ENCODE assay signal across 10 cellular contexts in genomic region chr15:62118446-62118964, GRCh38. TPM values are rescaled to one million over a fixed set of nuclear protein-coding genes. Genes with fewer than 3 reads are reported as not detected.
DNase-seq lines count a peak whose midpoint lies in the region; ATAC-seq and TF ChIP-seq lines count a peak whose summit lies in the region.
"Had no signal": no experiment of that assay in that cellular context is flagged by ENCODE, and none has a peak within 500 bp of the region (broad histone marks: within the 10 kb centered on the region; RNA-seq: fewer than 3 reads in every experiment).

No MANE protein-coding gene starts in this region.

- H3K27me3 ChIP-seq in ACC112 (ENCODE audit: insufficient read depth, low read length) (no peaks in the 10 kb centered on the region), HCT116 (ENCODE audit: insufficient read depth, low read length) (no peaks in the 10 kb centered on the region), brain microvascular endothelial cell (replicated peaks) (no peaks in the 10 kb centered on the region)

- H3K27ac ChIP-seq in ACC112 (ENCODE audit: low read depth, low read length) (peak overlapping the region; percentile 86), HCT116 (ENCODE audit: low read depth, low read length) (no peak overlapping the region), brain microvascular endothelial cell (peak overlapping the region; percentile 69), mesodermal cell (ENCODE audit: low read depth, low read length, severe bottlenecking) (peak overlapping the region; percentile 70)

- BruUV-seq in HCT116 (replicated peaks; lab: Mats Ljungman, UMichigan): no TSS peak

- no peaks in the 10 kb centered on the region for H3K9me3 ChIP-seq in HCT116 (ENCODE audit: control insufficient read depth in 1 of 2, insufficient read depth in 1 of 2, low read depth in 1 of 2, low read length in 2 of 2)
- no peaks in the 10 kb centered on the region for H3K9me3 ChIP-seq in mesodermal cell (ENCODE audit: control insufficient read depth, low read length)

- H2AFZ ChIP-seq in ACC112 (ENCODE audit: low read length, unreplicated experiment): no peak overlapping the region
- H2AFZ ChIP-seq in HCT116 (ENCODE audit: low read depth, low read length, poor library complexity, severe bottlenecking): no peak overlapping the region

- H3K4me3 ChIP-seq in ACC112 (ENCODE audit: low read depth, low read length) (no peak overlapping the region), HCT116 (replicated peaks in 1 of 2; ENCODE audit: low read depth in 1 of 2, low read length in 2 of 2) (no peak overlapping the region), brain microvascular endothelial cell (ENCODE audit: low read depth, low read length) (no peak overlapping the region), mesodermal cell (ENCODE audit: extremely low read depth, insufficient read depth, low read length, poor library complexity, severe bottlenecking) (no peak overlapping the region)

- DNase-seq in HCT116 (ENCODE audit: low read depth, low spot score): no peak
- DNase-seq in brain microvascular endothelial cell: no peak
- DNase-seq in effector CD4-positive, alpha-beta T cell: no peak
- no peak for DNase-seq in stimulated activated CD4-positive, alpha-beta T cell treated with anti-CD3 and anti-CD28 coated beads, Interleukin-4, amount 100 ng/mL, for 4 hours
- DNase-seq in NCI-H2029 (lab: John Stamatoyannopoulos, UW): no peak
- DNase-seq in midbrain (lab: John Stamatoyannopoulos, UW): no peak
- DNase-seq: COR-L47 had no signal

- CTCF ChIA-PET in HCT116 (lab: Charles Lee): interaction anchor here (1.3 kb wide), 1 partner anchor 284 kb away, joined by 5 read pairs; no protein-coding TSS in a partner anchor

- intact Hi-C loops in HCT116 (cut with micrococcal nuclease): no loop called here

- TF ChIP-seq RAD21 in HCT116 (IDR thresholded peaks at IDR 0.05; ENCODE audit: low read depth): no peak

- H3K9me2 ChIP-seq in HCT116 (ENCODE audit: insufficient read depth): no peaks in the 10 kb centered on the region

- H3K4me1 ChIP-seq in ACC112 (ENCODE audit: control insufficient read depth, insufficient read depth, low read length, unreplicated experiment) (peaks cover 22% of the 10 kb centered on the region), HCT116 (ENCODE audit: control insufficient read depth in 1 of 2, insufficient read depth in 2 of 2, low read length in 2 of 2) (peaks cover 0 to 8% of the 10 kb centered on the region in 2 experiments; a peak in 2 of 4 replicates), mesodermal cell (ENCODE audit: control insufficient read depth, insufficient read depth, low read length, poor library complexity, severe bottlenecking) (peaks cover 4% of the 10 kb centered on the region)

- H3K4me2 ChIP-seq in HCT116 (ENCODE audit: low read length): peak overlapping the region; percentile 26; the same call in 1 of the 2 replicates

- no peak overlapping the region for H3K9ac ChIP-seq in HCT116 (ENCODE audit: low read length)

- TF ChIP-seq POLR2A in HCT116 (IDR thresholded peaks at IDR 0.05; ENCODE audit: borderline replicate concordance, extremely low read depth, insufficient read depth, insufficient read length): no peak

- RAD21 ChIA-PET in HCT116 (lab: Charles Lee; ENCODE audit: low non-redundant PET in 1 of 2, low total read pairs in 2 of 2, uncharacterized antibody in 2 of 2, unreplicated experiment in 2 of 2): no interaction called here

- H4K20me1 ChIP-seq in HCT116 (ENCODE audit: insufficient read depth): no peaks in the 10 kb centered on the region

- no peaks in the 10 kb centered on the region for H3K79me2 ChIP-seq in ACC112 (ENCODE audit: control insufficient read depth, insufficient read depth, low read length, unreplicated experiment)
- H3K79me2 ChIP-seq in HCT116 (ENCODE audit: insufficient read depth, low read length): no peaks in the 10 kb centered on the region

- H3K36me3 ChIP-seq in ACC112 (ENCODE audit: insufficient read depth, low read length) (no peaks in the 10 kb centered on the region), HCT116 (ENCODE audit: control insufficient read depth in 1 of 2, insufficient read depth in 2 of 2, low read length in 2 of 2) (no peaks in the 10 kb centered on the region), brain microvascular endothelial cell (replicated peaks) (no peaks in the 10 kb centered on the region), mesodermal cell (ENCODE audit: control insufficient read depth, insufficient read depth, low read length) (no peaks in the 10 kb centered on the region)

- in situ Hi-C loops in brain microvascular endothelial cell (cut with HindIII; ENCODE audit: low pct_ligation_motif_present, low sequenced_read_pairs): no loop called here

- TF ChIP-seq CTCF in HCT116 (IDR thresholded peaks at IDR 0.05 in 2 of 3, conservative IDR thresholded peaks at IDR 0.05 in 1 of 3; ENCODE audit: borderline replicate concordance in 1 of 3, insufficient read depth in 1 of 3, low read depth in 2 of 3, low read length in 2 of 3): no peak
- no peak for TF ChIP-seq CTCF in brain microvascular endothelial cell (IDR thresholded peaks at IDR 0.05; ENCODE audit: low read depth, low read length, missing control alignments)

- 99 to 100% methylated on average over 5 to 8 of the region's 8 CpGs for WGBS in mesodermal cell (ENCODE audit: insufficient coverage in 2 of 2), 2 experiments

- ATAC-seq in HCT116: no peak

- POLR2A ChIA-PET in HCT116 (lab: Charles Lee): interaction anchor here (0.5 kb wide), 1 partner anchor 1030 kb away, joined by 4 read pairs; no protein-coding TSS in a partner anchor

TF ChIP-seq in HCT116, 20 proteins besides CTCF, POLR2A, EP300 and RAD21 (continues in another document):
- no peak for TF ChIP-seq SP1 (IDR thresholded peaks at IDR 0.05; ENCODE audit: low read depth)
- TF ChIP-seq ZFX (IDR thresholded peaks at IDR 0.05): no peak
- no peak for TF ChIP-seq YY1 (IDR thresholded peaks at IDR 0.05; ENCODE audit: extremely low read depth, insufficient replicate concordance, low read depth, low read length)
- no peak for TF ChIP-seq POLR2AphosphoS5 (IDR thresholded peaks at IDR 0.05; ENCODE audit: low read depth, low read length)
- TF ChIP-seq MAX (IDR thresholded peaks at IDR 0.05): no peak
- TF ChIP-seq TCF7L2 (IDR thresholded peaks at IDR 0.05; ENCODE audit: borderline replicate concordance, extremely low read depth, insufficient read depth, insufficient read length): no peak
- no peak for TF ChIP-seq REST (IDR thresholded peaks at IDR 0.05; ENCODE audit: low read depth)
- TF ChIP-seq CBX3 (IDR thresholded peaks at IDR 0.05; ENCODE audit: low read depth): no peak
- TF ChIP-seq SRF (IDR thresholded peaks at IDR 0.05; ENCODE audit: low read depth): no peak
- TF ChIP-seq EGR1 (IDR thresholded peaks at IDR 0.05; ENCODE audit: low read depth): no peak
- no peak for TF ChIP-seq ZBTB33 (IDR thresholded peaks at IDR 0.05; ENCODE audit: extremely low read depth, insufficient replicate concordance, low read length)

RNA-seq across cellular contexts. Expression of gene C2CD4B, which starts 46.6 kb away (rescaled TPM):
- not detected for total RNA-seq in HCT116 (2021; ENCODE audit: unreplicated experiment)
- polyA plus RNA-seq in HCT116 (2012): not detected in 2 replicates
- 0.74 TPM for polyA plus RNA-seq in mesodermal cell (2013, experiment 1 of 2)
- polyA plus RNA-seq in mesodermal cell (2013, experiment 2 of 2): 0.25 TPM
- polyA plus RNA-seq: IgD-negative memory B cell had no signal

RNA-seq across cellular contexts. Expression of gene C2CD4A, which starts 51.7 kb away (rescaled TPM):
- total RNA-seq in HCT116 (2021; ENCODE audit: unreplicated experiment): not detected
- polyA plus RNA-seq in HCT116 (2012): not detected in 2 replicates
- polyA plus RNA-seq in mesodermal cell (2013, experiment 1 of 2): not detected
- not detected for polyA plus RNA-seq in mesodermal cell (2013, experiment 2 of 2)
- polyA plus RNA-seq: IgD-negative memory B cell had no signal

RNA-seq across cellular contexts. Expression of gene VPS13C, which starts 58.3 kb away (rescaled TPM):
- 18.6 TPM for total RNA-seq in HCT116 (2021; ENCODE audit: unreplicated experiment)
- polyA plus RNA-seq in HCT116 (2012): 4.1 and 5.0 TPM in 2 replicates
- polyA plus RNA-seq in mesodermal cell (2013, experiment 1 of 2): 9.7 TPM
- polyA plus RNA-seq in mesodermal cell (2013, experiment 2 of 2): 10.1 TPM
